Comparison of ENCODE assay signal across 8 cellular contexts in genomic region chr10:97686962-97687784, GRCh38. TPM values are rescaled to one million over a fixed set of nuclear protein-coding genes. Genes with fewer than 3 reads are reported as not detected.
DNase-seq lines count a peak whose midpoint lies in the region; ATAC-seq lines count a peak whose summit lies in the region.

TSS of gene AVPI1 (minus strand) at chr10:97687241. CDS start at chr10:97679905, 7,336 bp downstream.

- DNase-seq in COLO829 (ENCODE audit: low spot score) (peak; percentile 90), HT-29 (ENCODE audit: low spot score) (peak; percentile 98), memory B cell (ENCODE audit: low spot score in 2 of 2) (peak; percentile 94 to 95)
- peak; percentile 65 for DNase-seq in NK-92 treated with Interleukin-12 subunit alpha and Interleukin-12 subunit beta, amount 100 ng/mL, for 24 hours (lab: John Stamatoyannopoulos, UW)
- peak; percentile 92 to 93 for DNase-seq in activated CD8-positive, alpha-beta memory T cell treated with anti-CD3 and anti-CD28 coated beads for 4 hours (ENCODE audit: low read depth in 2 of 2)
- DNase-seq in effector memory CD4-positive, alpha-beta T cell, result peak; percentile 95 to 96 (median 96)
- peak; percentile 93 for DNase-seq in stimulated activated CD8-positive, alpha-beta memory T cell treated with anti-CD3 and anti-CD28 coated beads, Interleukin-12 subunit alpha, Interleukin-12 subunit beta, amount 100 ng/mL, for 1 hour (ENCODE audit: low read depth)

- H3K36me3 Mint-ChIP-seq in memory B cell, result no peaks in the 10 kb centered on the region

- no peaks in the 10 kb centered on the region for H3K27me3 ChIP-seq in effector memory CD4-positive, alpha-beta T cell (replicated peaks; ENCODE audit: control insufficient read depth, insufficient read depth, low read length, poor library complexity, severe bottlenecking)

- H3K9me3 ChIP-seq in effector memory CD4-positive, alpha-beta T cell (ENCODE audit: control insufficient read depth, low read length), result no peaks in the 10 kb centered on the region

- no peaks in the 10 kb centered on the region for H3K9me3 Mint-ChIP-seq in memory B cell

- peaks cover 10% of the 10 kb centered on the region for H3K4me1 ChIP-seq in effector memory CD4-positive, alpha-beta T cell (ENCODE audit: control insufficient read depth, insufficient read depth, low read length, poor library complexity, severe bottlenecking)

- peaks cover 10% of the 10 kb centered on the region for H3K4me1 Mint-ChIP-seq in memory B cell

- H3K4me3 ChIP-seq in effector memory CD4-positive, alpha-beta T cell (ENCODE audit: insufficient read depth, low read depth, low read length, poor library complexity, severe bottlenecking), result peak within 1 kb of the TSS; percentile 82

- peak within 1 kb of the TSS; percentile 87 for H3K4me3 Mint-ChIP-seq in memory B cell

- peak within 1 kb of the TSS; percentile 1 for H3K27ac Mint-ChIP-seq in memory B cell

- no peaks in the 10 kb centered on the region for H3K36me3 ChIP-seq in effector memory CD4-positive, alpha-beta T cell (ENCODE audit: control insufficient read depth, insufficient read depth, low read length)

- ATAC-seq in GM21360 (IDR thresholded peaks at IDR 0.05; ENCODE audit: unreplicated experiment), result peak; percentile 85
- ATAC-seq in memory B cell (ENCODE audit: low read depth), result peak; percentile 91

- no peaks in the 10 kb centered on the region for H3K27me3 Mint-ChIP-seq in memory B cell

- peak within 1 kb of the TSS; percentile 63 for H3K27ac ChIP-seq in effector memory CD4-positive, alpha-beta T cell (ENCODE audit: insufficient read depth, low read length, poor library complexity, severe bottlenecking)

RNA-seq across cellular contexts. Expression of gene AVPI1, which starts in this region (rescaled TPM):
- total RNA-seq in HT-29 (2014; rRNA removed; shearing (Covaris generic)), result 31.9 and 35.5 TPM in 2 replicates

Comparison
In these comparisons a context has a peak if more than half of its experiments do, and no peak if none do; other contexts are left out.
1. Peak in every context shown above with its lines: DNase-seq, ATAC-seq, H3K4me3 ChIP-seq and H3K27ac ChIP-seq.